8 cellular contexts compared by ENCODE assay signal in the genomic region with DNA sequence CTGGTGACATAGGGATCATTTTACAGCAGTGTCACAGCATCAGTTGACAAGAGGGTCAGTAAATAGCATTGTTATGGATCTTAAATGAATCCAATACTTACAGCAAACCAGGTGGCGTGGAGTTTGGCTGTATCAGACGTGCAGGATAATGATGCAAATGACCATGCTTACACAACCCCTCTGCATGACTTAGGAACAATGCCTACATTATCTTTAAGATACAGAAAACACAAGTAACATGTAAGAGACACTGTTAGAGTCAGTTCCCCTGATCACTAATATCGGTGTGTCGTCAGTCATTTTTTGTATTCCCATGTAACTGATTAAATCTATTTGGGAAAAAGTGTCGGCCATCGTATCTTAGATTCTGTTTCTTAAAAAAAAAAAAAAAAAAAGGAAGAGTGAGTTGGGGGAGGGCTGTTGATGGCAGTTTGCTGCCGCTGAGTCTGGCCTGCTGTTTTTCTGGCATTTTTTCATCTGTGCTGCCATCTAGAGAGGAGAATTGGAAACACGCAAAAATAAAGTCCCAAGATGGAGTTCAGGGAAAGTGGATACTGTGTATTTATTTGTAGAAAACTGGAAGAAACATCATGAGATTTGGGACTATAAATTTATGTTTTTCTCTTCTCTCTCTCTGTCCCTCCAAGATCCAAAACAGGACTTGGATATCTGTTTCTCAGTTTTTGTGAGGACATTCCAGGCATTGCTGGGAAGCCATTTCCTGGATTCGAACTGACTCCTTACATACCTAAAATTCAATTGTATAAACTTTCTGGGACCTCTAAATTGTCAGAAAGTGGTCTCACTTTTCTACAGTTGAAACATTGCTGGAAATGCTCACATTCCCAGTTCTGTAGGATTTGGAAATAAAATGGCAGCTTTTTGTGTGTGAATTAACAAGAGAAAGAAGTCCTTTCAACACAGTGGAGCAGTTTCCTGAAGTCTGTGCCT.
DNase-seq lines count a peak whose midpoint lies in the region; ATAC-seq and TF ChIP-seq lines count a peak whose summit lies in the region.

No MANE protein-coding gene starts in this region.

- H3K4me3 ChIP-seq in GM12875 (ENCODE audit: low read depth, low read length) = no peak overlapping the region
- H3K4me3 ChIP-seq in colonic mucosa = no peak overlapping the region

- in situ Hi-C loops in ACHN (cut with HindIII; ENCODE audit: low pct_ligation_motif_present, low pct_unique_long_range_greater_than_20kb, low sequenced_read_pairs) = no loop called here

- H3K27me3 ChIP-seq in colonic mucosa = no peaks in the 10 kb centered on the region

- H3K4me3 Mint-ChIP-seq in stimulated activated effector memory CD8-positive, alpha-beta T cell treated with anti-CD3 and anti-CD28 coated beads, Interleukin-12 subunit alpha, Interleukin-12 subunit beta, amount 100 ng/mL, for 72 hours = no peak overlapping the region

- DNase-seq in ACHN = peak; percentile 85
- peak; percentile 36 for DNase-seq in NCI-H1436 (lab: John Stamatoyannopoulos, UW)
- DNase-seq in SW480 (ENCODE audit: low spot score) = peak; percentile 63
- DNase-seq in colonic mucosa = peak; percentile 64
- DNase-seq in left kidney (ENCODE audit: low read depth, low spot score) = peak; percentile 92
- peak in 1 of 2 donors; percentile 10 for DNase-seq in stimulated activated effector memory CD8-positive, alpha-beta T cell treated with anti-CD3 and anti-CD28 coated beads, Interleukin-12 subunit alpha, Interleukin-12 subunit beta, amount 100 ng/mL, for 72 hours (ENCODE audit: low spot score in 2 of 2)

- no peaks in the 10 kb centered on the region for H3K4me1 ChIP-seq in colonic mucosa

- peak; percentile 45; the same call in 1 of the 2 replicates for TF ChIP-seq CTCF in GM12875 (IDR thresholded peaks at IDR 0.05; ENCODE audit: borderline replicate concordance, insufficient read depth, low read depth, low read length)
- peak; percentile 44 for TF ChIP-seq CTCF in colonic mucosa (IDR thresholded peaks at IDR 0.05)

- peak overlapping the region in 1 of 2 donors; percentile 6 for H3K9ac ChIP-seq in colonic mucosa (ENCODE audit: low read depth in 2 of 2, low read length in 2 of 2)

- H3K4me1 Mint-ChIP-seq in stimulated activated effector memory CD8-positive, alpha-beta T cell treated with anti-CD3 and anti-CD28 coated beads, Interleukin-12 subunit alpha, Interleukin-12 subunit beta, amount 100 ng/mL, for 72 hours = no peaks in the 10 kb centered on the region

- peak; percentile 82 for ATAC-seq in HG02759 (IDR thresholded peaks at IDR 0.05; ENCODE audit: unreplicated experiment)
- ATAC-seq in stimulated activated effector memory CD8-positive, alpha-beta T cell treated with anti-CD3 and anti-CD28 coated beads, Interleukin-12 subunit alpha, Interleukin-12 subunit beta, amount 100 ng/mL, for 72 hours = peak; percentile 61

- intact Hi-C loops in colonic mucosa (cut with DNase I) = loop anchor here (2.0 to 5.0 kb wide), 2 partner anchors 70 to 168 kb away; a partner anchor contains a TSS

- no peak overlapping the region for H3K27ac Mint-ChIP-seq in stimulated activated effector memory CD8-positive, alpha-beta T cell treated with anti-CD3 and anti-CD28 coated beads, Interleukin-12 subunit alpha, Interleukin-12 subunit beta, amount 100 ng/mL, for 72 hours

- H3K9me3 ChIP-seq in colonic mucosa = no peaks in the 10 kb centered on the region

- no peaks in the 10 kb centered on the region for H3K9me3 Mint-ChIP-seq in stimulated activated effector memory CD8-positive, alpha-beta T cell treated with anti-CD3 and anti-CD28 coated beads, Interleukin-12 subunit alpha, Interleukin-12 subunit beta, amount 100 ng/mL, for 72 hours

- H3K36me3 ChIP-seq in colonic mucosa = no peaks in the 10 kb centered on the region

- no peaks in the 10 kb centered on the region for H3K36me3 Mint-ChIP-seq in stimulated activated effector memory CD8-positive, alpha-beta T cell treated with anti-CD3 and anti-CD28 coated beads, Interleukin-12 subunit alpha, Interleukin-12 subunit beta, amount 100 ng/mL, for 72 hours

- no peak overlapping the region for H3K27ac ChIP-seq in colonic mucosa
